ENCODE assay signal across 4 cellular contexts in genomic region chr5:23319906-23320305, GRCh38.
"Had no signal": no experiment of that assay in that cellular context is flagged by ENCODE, and none has a peak within 500 bp of the region (broad histone marks: within the 10 kb centered on the region; RNA-seq: fewer than 3 reads in every experiment).

No MANE protein-coding gene starts in this region.

- DNase-seq: H9, HCEC 1CT, IMR-90 had no signal

- H3K4me3 ChIP-seq: GM23338 had no signal

- ATAC-seq: GM23338 had no signal
